8 cellular contexts compared by ENCODE assay signal in genomic region chr2:32135409-32135808, GRCh38. TPM values are rescaled to one million over a fixed set of nuclear protein-coding genes. Genes with fewer than 3 reads are reported as not detected.
DNase-seq lines count a peak whose midpoint lies in the region; ATAC-seq, FAIRE-seq and TF ChIP-seq lines count a peak whose summit lies in the region.

No MANE protein-coding gene starts in this region.

- no peaks in the 10 kb centered on the region; the same call in 1 of the 2 replicates for H3K79me2 ChIP-seq in OCI-LY1 (ENCODE audit: insufficient read depth, low read length)

- H3K27ac ChIP-seq in OCI-LY1 (ENCODE audit: low read depth, low read length, poor library complexity, severe bottlenecking) (no peak overlapping the region), epithelial cell of prostate (peak overlapping the region; percentile 40), psoas muscle (no peak overlapping the region), aorta (ENCODE audit: low read depth in 1 of 2, low read length in 2 of 2) (no peak overlapping the region)

- H2AFZ ChIP-seq in OCI-LY1 (ENCODE audit: low read length) = no peak overlapping the region

- H3K9ac ChIP-seq in OCI-LY1 (ENCODE audit: low read length) = no peak overlapping the region

- DNase-seq in GM04503 (ENCODE audit: low read depth) (peak; percentile 64), epithelial cell of prostate (ENCODE audit: low read depth, low spot score) (peak; percentile 6), psoas muscle (no peak), NCI-H1105 treated with DMSO at 0.1 percent for 48 hours (lab: John Stamatoyannopoulos, UW) (no peak), aorta (no peak), NCI-H1436 treated with DMSO at 0.1 percent for 48 hours (lab: John Stamatoyannopoulos, UW) (no peak)

- H3F3A ChIP-seq in OCI-LY1 (ENCODE audit: insufficient read depth, low read length) = no peaks in the 10 kb centered on the region; the same call in none of the 2 replicates

- 71 to 81% (median 74%) methylated on average over 8 of the region's 8 CpGs for WGBS in psoas muscle, 3 donors
- 79 to 80% methylated on average over 8 of the region's 8 CpGs for WGBS in aorta, 2 donors

- H3K4me1 ChIP-seq in OCI-LY1 (ENCODE audit: insufficient read depth, low read length, severe bottlenecking) (no peaks in the 10 kb centered on the region), psoas muscle (no peaks in the 10 kb centered on the region), aorta (ENCODE audit: control insufficient read depth in 1 of 2, insufficient read depth in 2 of 2, low read length in 2 of 2) (peaks cover 0 to 2% of the 10 kb centered on the region in 2 donors)

- H3K4me3 ChIP-seq in OCI-LY1 (ENCODE audit: low read depth, low read length, poor library complexity, severe bottlenecking) (no peak overlapping the region), psoas muscle (no peak overlapping the region), aorta (ENCODE audit: low read length in 2 of 2) (no peak overlapping the region)

- H3K36me3 ChIP-seq in OCI-LY1 (ENCODE audit: insufficient read depth, low read length) (peaks cover 48% of the 10 kb centered on the region; the same call in 1 of the 2 replicates), psoas muscle (ENCODE audit: insufficient read depth in 1 of 2, low read depth in 1 of 2) (peaks cover 0 to 66% of the 10 kb centered on the region in 2 donors), aorta (ENCODE audit: control insufficient read depth in 1 of 2, insufficient read depth in 2 of 2, low read length in 1 of 2) (no peaks in the 10 kb centered on the region)

- intact Hi-C loops in psoas muscle (cut with DNase I) = no loop called here
- intact Hi-C loops in aorta (cut with DNase I) = no loop called here

- H3K9me2 ChIP-seq in OCI-LY1 (ENCODE audit: low read depth, low read length) = no peaks in the 10 kb centered on the region

- no peak overlapping the region for H3K4me2 ChIP-seq in OCI-LY1 (ENCODE audit: low read length)

- ATAC-seq in psoas muscle (peak in 3 of 4 donors; percentile 58 to 76 (median 74)), aorta (ENCODE audit: low FRiP score) (no peak)

- TF ChIP-seq CTCF in OCI-LY1 (IDR thresholded peaks at IDR 0.05; ENCODE audit: low read length) = peak; percentile 43; the same call in 1 of the 2 replicates
- peak; percentile 19 for TF ChIP-seq CTCF in psoas muscle (IDR thresholded peaks at IDR 0.05)

- no peaks in the 10 kb centered on the region for H3K9me3 ChIP-seq in OCI-LY1 (ENCODE audit: low read length)
- H3K9me3 ChIP-seq in psoas muscle = no peaks in the 10 kb centered on the region
- H3K9me3 ChIP-seq in aorta (ENCODE audit: control insufficient read depth, low read length) = no peaks in the 10 kb centered on the region

- H4K20me1 ChIP-seq in OCI-LY1 (ENCODE audit: insufficient read depth, low read length) = no peaks in the 10 kb centered on the region

- peak; percentile 85 for FAIRE-seq in A204.1 (lab: Jason Lieb, UNC)

- H3K27me3 ChIP-seq in OCI-LY1 (ENCODE audit: insufficient read depth, low read length) = no peaks in the 10 kb centered on the region
- no peaks in the 10 kb centered on the region for H3K27me3 ChIP-seq in psoas muscle (ENCODE audit: insufficient read depth in 3 of 3, low read length in 2 of 3)
- H3K27me3 ChIP-seq in aorta (ENCODE audit: control insufficient read depth in 1 of 2, insufficient read depth in 2 of 2, low read length in 1 of 2) = no peaks in the 10 kb centered on the region

RNA-seq across cellular contexts. Expression of gene SLC30A6, which starts 30.3 kb away (rescaled TPM):
- total RNA-seq in psoas muscle = 10 to 100 TPM; 11.6 to 19.3 (median 14.4) TPM
- polyA plus RNA-seq in psoas muscle = 10 to 100 TPM in 2 of 3 donors, 1 to 10 TPM in 1; 6.2 to 32.1 (median 12.9) TPM
- total RNA-seq in aorta = 10 to 100 TPM; 20.8 to 21.6 TPM
- 1 to 10 TPM; 3.0 to 7.1 TPM for polyA plus RNA-seq in aorta

Comparison
In these comparisons a context has a peak if more than half of its experiments do, and no peak if none do; other contexts are left out.
1. DNase-seq: peak in GM04503 (single experiment) and epithelial cell of prostate (single experiment); none in psoas muscle (0 of 2), NCI-H1105 treated with DMSO at 0.1 percent for 48 hours (single experiment), aorta (0 of 2) and NCI-H1436 treated with DMSO at 0.1 percent for 48 hours (single experiment).